Comparison of ENCODE assay signal across 1 cellular context in genomic region chr9:19048966-19049871, GRCh38.
A peak's percentile ranks its signal among the peaks of the same experiment; 100 is the strongest.
TF ChIP-seq lines count a peak whose summit lies in the region.

TSS of gene RRAGA (plus strand) at chr9:19049427. CDS start at chr9:19049660, 233 bp downstream.

TF ChIP-seq in K562, 482 proteins besides CTCF, POLR2A, EP300 and RAD21 (continued from another document and continues in another):
- TF ChIP-seq CEBPZ (IDR thresholded peaks at IDR 0.05; ENCODE audit: borderline replicate concordance, low read depth, low read length): no peak
- TF ChIP-seq HDAC2 (IDR thresholded peaks at IDR 0.05): 0 out of 2 replicates have a peak, but pooled peaks have one; percentile 13
- TF ChIP-seq HNRNPLL (IDR thresholded peaks at IDR 0.05; ENCODE audit: low read depth, low read length, poor library complexity, severe bottlenecking): peak; percentile 67
- 0 out of 2 replicates have a peak, but pooled peaks have one; percentile 6 for TF ChIP-seq KLF16 (IDR thresholded peaks at IDR 0.05)
- peak; percentile 76 for TF ChIP-seq RBM25 (IDR thresholded peaks at IDR 0.05; ENCODE audit: low read depth, low read length, severe bottlenecking)
- TF ChIP-seq ETV1 (tag; conservative IDR thresholded peaks at IDR 0.05; ENCODE audit: low read depth): peak; percentile 71
- no peak for TF ChIP-seq RREB1 (CRISPR knock-in tag; IDR thresholded peaks at IDR 0.05)
- TF ChIP-seq U2AF2 (optimal IDR thresholded peaks at IDR 0.05; ENCODE audit: low read depth, low read length): no peak
- 0 out of 2 replicates have a peak, but pooled peaks have one; percentile 42 for TF ChIP-seq TOE1 (IDR thresholded peaks at IDR 0.05; ENCODE audit: borderline replicate concordance)
- no peak for TF ChIP-seq TOE1 (CRISPR knock-in tag; IDR thresholded peaks at IDR 0.05; ENCODE audit: borderline replicate concordance, low read depth)
- TF ChIP-seq CREBBP (IDR thresholded peaks at IDR 0.05; ENCODE audit: low read depth, low read length): no peak
- no peak for TF ChIP-seq TBL1XR1 (IDR thresholded peaks at IDR 0.05; ENCODE audit: low read length in 2 of 2)
- TF ChIP-seq ZBTB11 (CRISPR knock-in tag; IDR thresholded peaks at IDR 0.05): peak in 1 of 3 experiments; percentile 33; a peak in 2 of 6 replicates
- peak; percentile 63 for TF ChIP-seq ATF7 (IDR thresholded peaks at IDR 0.05)
- TF ChIP-seq SLC30A9 (CRISPR knock-in tag; IDR thresholded peaks at IDR 0.05): no peak
- TF ChIP-seq ZNF133 (CRISPR knock-in tag; IDR thresholded peaks at IDR 0.05): no peak
- peak; percentile 95 for TF ChIP-seq TFAP4 (CRISPR knock-in tag; IDR thresholded peaks at IDR 0.05; ENCODE audit: borderline replicate concordance)
- TF ChIP-seq TSC22D4 (tag; IDR thresholded peaks at IDR 0.05): no peak
- no peak for TF ChIP-seq THAP7 (CRISPR knock-in tag; IDR thresholded peaks at IDR 0.05)
- TF ChIP-seq ZNF184 (CRISPR knock-in tag; IDR thresholded peaks at IDR 0.05): no peak
- TF ChIP-seq GTF3C2 (IDR thresholded peaks at IDR 0.05; ENCODE audit: borderline replicate concordance, extremely low read depth, insufficient read length): no peak
- peak; percentile 82 for TF ChIP-seq RBBP5 (IDR thresholded peaks at IDR 0.05; ENCODE audit: borderline replicate concordance, insufficient read depth, low read length, poor library complexity, severe bottlenecking)
- no peak for TF ChIP-seq NCOA6 (IDR thresholded peaks at IDR 0.05)
- TF ChIP-seq NR3C1 (CRISPR knock-in tag; IDR thresholded peaks at IDR 0.05): no peak
- TF ChIP-seq HDAC1 (IDR thresholded peaks at IDR 0.05): peak in 1 of 2 experiments; percentile 69; a peak in 2 of 4 replicates
- no peak; the same call in none of the 2 replicates for TF ChIP-seq MYNN (IDR thresholded peaks at IDR 0.05)
- TF ChIP-seq MYNN (CRISPR knock-in tag; IDR thresholded peaks at IDR 0.05): no peak
- no peak for TF ChIP-seq ZNF232 (CRISPR knock-in tag; IDR thresholded peaks at IDR 0.05)
- peak; percentile 98 for TF ChIP-seq CHD2 (IDR thresholded peaks at IDR 0.05; ENCODE audit: low read depth, low read length)
- no peak for TF ChIP-seq ZNF79 (CRISPR knock-in tag; IDR thresholded peaks at IDR 0.05; ENCODE audit: low read depth)
- peak; percentile 42; the same call in 1 of the 2 replicates for TF ChIP-seq ETS1 (conservative IDR thresholded peaks at IDR 0.05; ENCODE audit: control insufficient read depth, low read depth, low read length)
- no peak for TF ChIP-seq SETDB1 (IDR thresholded peaks at IDR 0.05; ENCODE audit: low read length)
- TF ChIP-seq CREB3 (tag; conservative IDR thresholded peaks at IDR 0.05; ENCODE audit: low read depth): no peak
- peak; percentile 98 for TF ChIP-seq KDM5B (IDR thresholded peaks at IDR 0.05; ENCODE audit: insufficient replicate concordance, low read depth, low read length)
- peak; percentile 78 for TF ChIP-seq MXI1 (IDR thresholded peaks at IDR 0.05; ENCODE audit: low read depth, low read length)
- peak; percentile 53; the same call in 1 of the 2 replicates for TF ChIP-seq LCOR (CRISPR knock-in tag; IDR thresholded peaks at IDR 0.05)
- no peak for TF ChIP-seq CCNT2 (IDR thresholded peaks at IDR 0.05; ENCODE audit: borderline replicate concordance, extremely low read depth, insufficient read length, low read depth, low read length)
- TF ChIP-seq RNF2 (IDR thresholded peaks at IDR 0.05): no peak
- TF ChIP-seq SRF (CRISPR knock-in tag; IDR thresholded peaks at IDR 0.05): no peak
- peak; percentile 55 for TF ChIP-seq PHF20 (IDR thresholded peaks at IDR 0.05; ENCODE audit: partially characterized antibody)
- TF ChIP-seq POLR3A (IDR thresholded peaks at IDR 0.05; ENCODE audit: borderline replicate concordance, extremely low read depth, insufficient read depth, insufficient read length): no peak
- TF ChIP-seq NUFIP1 (IDR thresholded peaks at IDR 0.05; ENCODE audit: partially characterized antibody): no peak
- 0 out of 2 replicates have a peak, but pooled peaks have one; percentile 60 for TF ChIP-seq NFRKB (IDR thresholded peaks at IDR 0.05; ENCODE audit: low read depth)
